In the genomic region with DNA sequence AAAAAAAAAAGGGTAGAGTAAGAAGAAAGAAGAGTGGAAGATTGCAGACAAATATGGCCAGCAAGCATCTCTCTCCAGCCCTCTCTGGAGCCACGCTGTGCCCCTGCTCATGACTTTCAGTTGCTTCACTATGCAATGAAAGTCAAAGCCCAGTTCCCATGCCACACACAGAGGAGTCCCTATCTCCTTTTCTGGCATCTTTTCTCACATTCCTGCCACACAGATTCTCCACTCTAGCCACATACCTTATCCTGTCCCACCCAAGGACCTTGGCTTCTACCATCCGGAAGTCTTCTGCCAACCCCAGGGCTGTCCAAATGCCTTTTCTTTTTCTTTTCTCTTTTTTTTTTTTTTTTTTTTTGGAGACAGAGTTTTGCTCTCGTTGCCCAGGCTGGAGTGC, we compare ENCODE assay signal across 21 cellular contexts. TPM values are rescaled to one million over a fixed set of nuclear protein-coding genes. Genes with fewer than 3 reads are reported as not detected.
DNase-seq lines count a peak whose midpoint lies in the region; ATAC-seq, FAIRE-seq and TF ChIP-seq lines count a peak whose summit lies in the region.
"Had no signal": no experiment of that assay in that cellular context is flagged by ENCODE, and none has a peak within 500 bp of the region (broad histone marks: within the 10 kb centered on the region; RNA-seq: fewer than 3 reads in every experiment).

No MANE protein-coding gene starts in this region.

- peaks cover 16% of the 10 kb centered on the region for H3K36me3 ChIP-seq in SJSA1
- no peaks in the 10 kb centered on the region for H3K36me3 ChIP-seq in mesendoderm (ENCODE audit: control insufficient read depth, insufficient read depth, low read length)
- H3K36me3 ChIP-seq: vagina had no signal

- H3K4me3 Mint-ChIP-seq in HFFc6 = peak overlapping the region; percentile 53
- H3K4me3 Mint-ChIP-seq: activated naive CD4-positive, alpha-beta T cell treated with anti-CD3 and anti-CD28 coated beads, Interleukin-2, amount 50 U/mL, for 24 hours had no signal

- no peak for TF ChIP-seq POLR2A in A549 (IDR thresholded peaks at IDR 0.05; ENCODE audit: low read length)

- no peak overlapping the region; the same call in 2 of the 3 replicates for H3K4me3 ChIP-seq in A549
- no peak overlapping the region for H3K4me3 ChIP-seq in SJSA1
- no peak overlapping the region for H3K4me3 ChIP-seq in mesendoderm (ENCODE audit: low read length)
- H3K4me3 ChIP-seq: mucosa of descending colon, vagina had no signal

- H3K27me3 Mint-ChIP-seq in HFFc6 (ENCODE audit: insufficient read depth) = peaks cover 3% of the 10 kb centered on the region

- ATAC-seq in A549 (no peak), GM18502 (IDR thresholded peaks at IDR 0.05; ENCODE audit: poor library complexity, unreplicated experiment) (no peak)
- ATAC-seq: mucosa of descending colon, Right ventricle myocardium inferior had no signal

- no peak overlapping the region for H2BK15ac ChIP-seq in mesendoderm (replicated peaks; ENCODE audit: low read depth)

- H3K27ac Mint-ChIP-seq in HFFc6 = peak overlapping the region; percentile 98
- H3K27ac Mint-ChIP-seq: activated naive CD4-positive, alpha-beta T cell treated with anti-CD3 and anti-CD28 coated beads, Interleukin-2, amount 50 U/mL, for 24 hours; CD4-positive, alpha-beta T cell had no signal

- TF ChIP-seq CTCF in A549 (IDR thresholded peaks at IDR 0.05) (no peak), HFFc6 (IDR thresholded peaks at IDR 0.05) (no peak)

- H3K9me3 Mint-ChIP-seq in HFFc6 = no peaks in the 10 kb centered on the region
- H3K9me3 Mint-ChIP-seq: activated naive CD4-positive, alpha-beta T cell treated with anti-CD3 and anti-CD28 coated beads, Interleukin-2, amount 50 U/mL, for 24 hours; CD4-positive, alpha-beta T cell had no signal

- FAIRE-seq in A549 (lab: Jason Lieb, UNC) = no peak
- FAIRE-seq: colon, endometrium, H1 had no signal

- no peaks in the 10 kb centered on the region for H3K79me1 ChIP-seq in mesendoderm (ENCODE audit: low read length)

- H3K9me3 ChIP-seq in A549 (no peaks in the 10 kb centered on the region), SJSA1 (replicated peaks) (no peaks in the 10 kb centered on the region)
- H3K9me3 ChIP-seq: mucosa of descending colon, vagina had no signal

- H3K9ac ChIP-seq in mesendoderm (ENCODE audit: low read length) = no peak overlapping the region

- peaks cover 54% of the 10 kb centered on the region for H3K4me1 Mint-ChIP-seq in HFFc6 (ENCODE audit: low read depth)

- H3K4me1 ChIP-seq in A549 (peaks cover 45% of the 10 kb centered on the region), SJSA1 (replicated peaks) (peaks cover 46% of the 10 kb centered on the region), mesendoderm (ENCODE audit: control insufficient read depth, low read depth, low read length) (peaks cover 16% of the 10 kb centered on the region)

- H3K18ac ChIP-seq in mesendoderm (ENCODE audit: low read length) = peak overlapping the region; percentile 46

- POLR2A ChIA-PET in A549 (lab: Yijun Ruan, JAX) = interaction anchor here (2.4 to 3.8 kb wide), 3 partner anchors 39 to 98 kb away, joined by 12 to 90 read pairs (median 13); a partner anchor contains a TSS

- peak overlapping the region; percentile 92 for H2BK5ac ChIP-seq in mesendoderm (ENCODE audit: low read length)

- H3K4ac ChIP-seq in mesendoderm (ENCODE audit: low read depth, low read length) = no peak overlapping the region

- 96% methylated on average over 3 of the region's 3 CpGs for WGBS in A549 (ENCODE audit: missing lambda C conversion rate)
- WGBS in mesendoderm (ENCODE audit: extremely low coverage, insufficient coverage, low lambda C conversion rate) = no CpG with 5 or more reads among the region's 3 CpGs

- H3K27me3 ChIP-seq in SJSA1 (replicated peaks) = no peaks in the 10 kb centered on the region
- no peaks in the 10 kb centered on the region for H3K27me3 ChIP-seq in mesendoderm (ENCODE audit: insufficient read depth, low read length, poor library complexity)
- H3K27me3 ChIP-seq: vagina had no signal

- CTCF ChIA-PET in A549 (lab: Yijun Ruan, JAX) = interaction anchor here (0.6 to 1.2 kb wide), 3 partner anchors 27 to 1252 kb away, joined by 3 to 4 read pairs (median 3); no protein-coding TSS in a partner anchor

- DNase-seq in A549 (ENCODE audit: low read depth in 1 of 2, low spot score in 1 of 2) (no peak), HFFc6 (no peak), SJSA1 (ENCODE audit: low read depth in 1 of 2, low spot score in 2 of 2) (peak in 1 of 2 experiments; percentile 11), mesendoderm (peak; percentile 39), nucleus accumbens (lab: John Stamatoyannopoulos, UW) (no peak), hypothalamus (lab: John Stamatoyannopoulos, UW) (no peak), midbrain (lab: John Stamatoyannopoulos, UW) (no peak)
- DNase-seq: CD4-positive, alpha-beta T cell; GF-D8; glutamatergic neuron; mucosa of descending colon; NCI-H1105 treated with DMSO at 0.1 percent for 48 hours; NK-92 treated with Interleukin-12 subunit alpha and Interleukin-12 subunit beta, amount 100 ng/mL, for 24 hours; substantia nigra had no signal

- H3K27ac ChIP-seq in A549 (peak overlapping the region; percentile 97 to 100), SJSA1 (peak overlapping the region; percentile 87), mesendoderm (ENCODE audit: low read depth, low read length) (peak overlapping the region; percentile 40)
- H3K27ac ChIP-seq: vagina had no signal

- H3K4me2 ChIP-seq in A549 (peak overlapping the region; percentile 88), mesendoderm (ENCODE audit: low read length) (no peak overlapping the region)

- TF ChIP-seq RAD21 in A549 (conservative IDR thresholded peaks at IDR 0.05 in 1 of 2, IDR thresholded peaks at IDR 0.05 in 1 of 2) = no peak

- H3K56ac ChIP-seq in mesendoderm (ENCODE audit: low read length) = peak overlapping the region; percentile 82

- no peaks in the 10 kb centered on the region; the same call in 1 of the 2 replicates for H3K36me3 Mint-ChIP-seq in HFFc6 (ENCODE audit: low read depth)
- H3K36me3 Mint-ChIP-seq: activated naive CD4-positive, alpha-beta T cell treated with anti-CD3 and anti-CD28 coated beads, Interleukin-2, amount 50 U/mL, for 24 hours had no signal

- H3K79me2 ChIP-seq in mesendoderm (ENCODE audit: control insufficient read depth, insufficient read depth, low read length) = no peaks in the 10 kb centered on the region

- H2BK120ac ChIP-seq in mesendoderm (ENCODE audit: low read depth, low read length) = peak overlapping the region; percentile 99

- peak overlapping the region; percentile 90 for H4K5ac ChIP-seq in mesendoderm (ENCODE audit: low read length)

- no peak overlapping the region for H4K8ac ChIP-seq in mesendoderm (ENCODE audit: low read depth, low read length)

- no peak overlapping the region for H3K23ac ChIP-seq in mesendoderm (ENCODE audit: low read length)

- peak overlapping the region; percentile 93 for H2AK5ac ChIP-seq in mesendoderm (ENCODE audit: low read length)

- TF ChIP-seq EP300 in A549 (IDR thresholded peaks at IDR 0.05) = no peak

TF ChIP-seq in A549, 52 proteins besides CTCF, POLR2A, EP300 and RAD21:
- TF ChIP-seq TP53 (CRISPR knock-in tag; IDR thresholded peaks at IDR 0.05) = no peak
- TF ChIP-seq NFE2L2 (conservative IDR thresholded peaks at IDR 0.05; ENCODE audit: low read length) = no peak
- no peak for TF ChIP-seq GATA3 (IDR thresholded peaks at IDR 0.05; ENCODE audit: borderline replicate concordance)
- no peak for TF ChIP-seq BHLHE40 (IDR thresholded peaks at IDR 0.05; ENCODE audit: low read depth, low read length)

RNA-seq across cellular contexts. Expression of a gene that starts 39.3 kb away (rescaled TPM):
- 26.2 and 31.6 TPM in 2 replicates for polyA plus RNA-seq in A549 (2011; rRNA removed)
- polyA plus RNA-seq in A549 (2012; cell fraction: cytosol; rRNA removed) = 8.2 and 8.9 TPM in 2 replicates
- polyA plus RNA-seq in A549 (2012; cell fraction: nucleus; rRNA removed) = 17.7 and 32.2 TPM in 2 replicates
- polyA plus RNA-seq in A549 (2017; fragmentation: RNase III; extraction: RNeasy Plus Mini Kit Qiagen cat#74134 plus additional on column Dnase treatment) = 23.1 to 25.0 TPM (median 24.2 TPM) in 3 replicates
- polyA minus RNA-seq in A549 (2011; rRNA and poly(A)+ RNA removed) = 12.0 and 14.0 TPM in 2 replicates
- total RNA-seq in HFFc6 (2021; fragmentation: NEBNext Ultra II Directional; extraction: Animal tissue kit (Norgen Biotek cat#: 25700)) = 10 to 100 TPM; 13.3 to 21.4 (median 19.1) TPM
- 29.4 and 36.5 TPM in 2 replicates for total RNA-seq in SJSA1 (2014; rRNA removed; shearing (Covaris generic))
- polyA plus RNA-seq in mesendoderm (2013, experiment 1 of 2) = 22.2 TPM
- 21.9 TPM for polyA plus RNA-seq in mesendoderm (2013, experiment 2 of 2)

Comparison
In these comparisons a context has a peak if more than half of its experiments do, and no peak if none do; other contexts are left out.
1. H3K27ac ChIP-seq: peak in every context shown above with its lines; median percentile 98 in A549; 87 in SJSA1; 40 in mesendoderm.